In the genomic region with DNA sequence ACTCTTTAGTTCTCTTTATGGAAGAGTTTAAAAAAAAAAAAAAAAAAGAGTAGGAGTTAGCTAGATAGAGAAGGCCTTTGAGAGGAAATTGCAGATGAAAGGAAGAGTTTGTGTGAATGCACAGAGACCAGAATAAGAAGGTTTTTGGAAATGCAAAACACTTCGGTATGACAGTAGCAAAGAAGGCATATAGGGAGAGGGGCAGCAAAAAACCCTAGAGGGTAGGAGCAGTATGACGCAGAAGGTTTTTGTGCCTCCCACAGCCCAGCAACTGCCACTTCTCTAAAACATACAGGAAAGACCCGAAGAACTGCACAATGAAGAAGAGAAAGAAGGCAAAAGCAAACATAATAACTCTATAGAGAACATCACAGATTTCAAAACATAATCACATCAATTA, we compare ENCODE assay signal across 1 cellular context.
TF ChIP-seq lines count a peak whose summit lies in the region.

No MANE protein-coding gene starts in this region.

TF ChIP-seq in H1, 55 proteins besides CTCF, POLR2A, EP300 and RAD21 (continued from another document):
- TF ChIP-seq JUND (IDR thresholded peaks at IDR 0.05; ENCODE audit: low read length) (no peak), SIN3A (conservative IDR thresholded peaks at IDR 0.05 in 1 of 2, IDR thresholded peaks at IDR 0.05 in 1 of 2; ENCODE audit: low read depth in 1 of 2, low read length in 2 of 2) (no peak), RXRA (IDR thresholded peaks at IDR 0.05; ENCODE audit: insufficient read depth, low read depth, low read length) (no peak), GTF2F1 (IDR thresholded peaks at IDR 0.05; ENCODE audit: borderline replicate concordance, low read depth, low read length) (no peak), POU5F1 (IDR thresholded peaks at IDR 0.05; ENCODE audit: low read depth, low read length) (no peak)
